8 cellular contexts compared by ENCODE assay signal in the genomic region with DNA sequence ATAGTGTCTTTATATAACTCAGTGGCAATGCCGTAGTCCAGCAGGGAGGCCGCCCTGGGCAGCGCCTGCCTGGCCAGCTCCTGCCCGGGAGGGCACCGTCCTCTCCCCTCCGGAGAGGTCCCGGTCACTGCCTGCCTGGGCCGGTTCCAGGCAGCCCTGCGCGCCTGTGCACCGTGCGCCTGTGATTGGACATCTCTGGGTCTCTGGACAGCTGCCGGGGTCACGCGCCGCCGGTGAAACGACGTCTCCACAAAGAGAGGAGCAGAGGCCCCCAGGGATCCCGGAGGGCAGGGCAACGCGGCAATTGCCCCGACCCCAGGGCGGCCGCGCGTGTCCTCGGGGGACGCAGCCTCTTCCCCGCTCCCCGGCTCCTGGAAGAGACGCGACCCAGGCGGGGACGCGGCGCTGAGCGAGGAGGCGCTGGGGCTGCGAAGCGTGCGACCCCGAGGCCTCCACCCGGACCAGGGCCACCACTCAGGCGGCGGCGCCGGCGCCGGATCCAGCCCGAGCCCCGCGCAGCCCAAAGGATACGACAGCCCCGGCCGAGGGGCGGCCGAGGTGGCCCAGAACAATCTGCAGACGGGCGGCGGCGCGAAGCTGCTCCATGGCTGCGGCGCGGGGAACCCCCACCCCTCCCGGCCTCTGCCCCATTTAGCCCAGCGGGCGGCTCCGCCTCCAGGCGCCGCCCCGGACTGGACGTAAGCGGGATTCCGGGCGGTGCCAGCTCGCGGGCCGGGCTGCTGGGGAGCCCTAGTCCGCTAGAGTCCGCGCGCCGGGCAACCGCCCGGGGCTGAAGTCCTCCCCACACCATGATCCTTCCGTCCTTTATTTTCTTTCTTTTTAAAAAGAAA. TPM values are rescaled to one million over a fixed set of nuclear protein-coding genes. Genes with fewer than 3 reads are reported as not detected.
A peak's percentile ranks its signal among the peaks of the same experiment; 100 is the strongest.
DNase-seq lines count a peak whose midpoint lies in the region; ATAC-seq lines count a peak whose summit lies in the region.

A gene (minus strand): TSS at position 628 of the 851 bp plus-strand sequence. CDS start 22 bp downstream, at position 606.

- POLR2A ChIA-PET in activated CD4-positive, alpha-beta T cell treated with anti-CD3 and anti-CD28 coated beads for 36 hours (lab: Charles Lee) = interaction anchor here (0.6 to 1.3 kb wide), 2 partner anchors 90 to 886 kb away, joined by 3 to 5 read pairs; no protein-coding TSS in a partner anchor

- CTCF ChIA-PET in activated CD4-positive, alpha-beta T cell treated with anti-CD3 and anti-CD28 coated beads for 36 hours (lab: Charles Lee) = interaction anchor here (0.6 to 1.5 kb wide), 7 partner anchors 11 to 370 kb away, joined by 3 to 5 read pairs (median 3); a partner anchor contains a TSS

- H3K27ac ChIP-seq in ACC112 (ENCODE audit: low read depth, low read length) = peak within 1 kb of the TSS; percentile 91

- H3K27me3 Mint-ChIP-seq in activated CD4-positive, alpha-beta T cell treated with anti-CD3 and anti-CD28 coated beads for 36 hours = no peaks in the 10 kb centered on the region

- H3K9me3 Mint-ChIP-seq in activated CD4-positive, alpha-beta T cell treated with anti-CD3 and anti-CD28 coated beads for 36 hours (ENCODE audit: low read depth) = no peaks in the 10 kb centered on the region

- no peaks in the 10 kb centered on the region; the same call in 1 of the 2 replicates for H3K36me3 ChIP-seq in ACC112 (ENCODE audit: insufficient read depth, low read length)

- intact Hi-C loops in activated CD4-positive, alpha-beta T cell treated with anti-CD3 and anti-CD28 coated beads for 36 hours (cut with DNase I, micrococcal nuclease) = loop anchor here (5.0 kb wide), 3 partner anchors 197 to 1172 kb away; a partner anchor contains a TSS

- H3K4me1 ChIP-seq in ACC112 (ENCODE audit: control insufficient read depth, insufficient read depth, low read length, unreplicated experiment) = peaks cover 7% of the 10 kb centered on the region

- H3K4me1 Mint-ChIP-seq in activated CD4-positive, alpha-beta T cell treated with anti-CD3 and anti-CD28 coated beads for 36 hours = peaks cover 18% of the 10 kb centered on the region

- DNase-seq in NCI-H2171 treated with DMSO at 0.1 percent for 48 hours (lab: John Stamatoyannopoulos, UW) (peak; percentile 47), cerebellum (ENCODE audit: low spot score) (peak; percentile 93), kidney glomerular epithelial cell (lab: John Stamatoyannopoulos, UW) (peak; percentile 61)
- DNase-seq in activated CD4-positive, alpha-beta T cell treated with anti-CD3 and anti-CD28 coated beads for 36 hours = peak; percentile 87
- peak; percentile 86 for DNase-seq in stimulated activated CD4-positive, alpha-beta T cell treated with anti-CD3 and anti-CD28 coated beads, Interleukin-15, amount 100 ng/mL, for 24 hours

- H2AFZ ChIP-seq in ACC112 (ENCODE audit: low read length, unreplicated experiment) = peak within 1 kb of the TSS; percentile 64

- peak within 1 kb of the TSS; percentile 88 for H3K27ac Mint-ChIP-seq in activated CD4-positive, alpha-beta T cell treated with anti-CD3 and anti-CD28 coated beads for 36 hours

- H3K79me2 ChIP-seq in ACC112 (ENCODE audit: control insufficient read depth, insufficient read depth, low read length, unreplicated experiment) = peaks cover 2% of the 10 kb centered on the region

- peak within 1 kb of the TSS; percentile 80 for H3K4me3 Mint-ChIP-seq in activated CD4-positive, alpha-beta T cell treated with anti-CD3 and anti-CD28 coated beads for 36 hours

- peaks cover 2% of the 10 kb centered on the region for H3K36me3 Mint-ChIP-seq in activated CD4-positive, alpha-beta T cell treated with anti-CD3 and anti-CD28 coated beads for 36 hours (ENCODE audit: low read depth)

- peak within 1 kb of the TSS; percentile 79 for H3K4me3 ChIP-seq in ACC112 (ENCODE audit: low read depth, low read length)

- peak; percentile 31 for ATAC-seq in GM18508 (IDR thresholded peaks at IDR 0.05; ENCODE audit: insufficient read depth, unreplicated experiment)
- peak; percentile 61 for ATAC-seq in HG02973 (IDR thresholded peaks at IDR 0.05; ENCODE audit: unreplicated experiment)
- peak; percentile 65 for ATAC-seq in activated CD4-positive, alpha-beta T cell treated with anti-CD3 and anti-CD28 coated beads for 36 hours

- no peaks in the 10 kb centered on the region for H3K27me3 ChIP-seq in ACC112 (ENCODE audit: insufficient read depth, low read length)

RNA-seq across cellular contexts. Expression of the gene that starts here (rescaled TPM):
- 10 to 100 TPM; 11.7 to 12.8 TPM for total RNA-seq in activated CD4-positive, alpha-beta T cell treated with anti-CD3 and anti-CD28 coated beads for 36 hours
- 11.2 TPM for total RNA-seq in cerebellum

Comparison
In these comparisons a context has a peak if more than half of its experiments do, and no peak if none do; other contexts are left out.
1. Peak in every context shown above with its lines: DNase-seq, ATAC-seq, H3K4me3 ChIP-seq and H3K27ac ChIP-seq.